Comparison of ENCODE assay signal across 8 cellular contexts in genomic region chr18:53567935-53568574, GRCh38.
A peak's percentile ranks its signal among the peaks of the same experiment; 100 is the strongest.
DNase-seq lines count a peak whose midpoint lies in the region; ATAC-seq and TF ChIP-seq lines count a peak whose summit lies in the region.

No MANE protein-coding gene starts in this region.

- DNase-seq in DMS153 treated with DMSO at 0.1 percent for 48 hours (lab: John Stamatoyannopoulos, UW; ENCODE audit: unreplicated experiment) (peak; percentile 12), DMS153 (lab: John Stamatoyannopoulos, UW) (no peak), OCI-M1 (lab: John Stamatoyannopoulos, UW) (peak; percentile 73), esophagus muscularis mucosa (ENCODE audit: extremely low spot score) (no peak), neuronal stem cell (ENCODE audit: low spot score) (peak; percentile 26), aorta (no peak)

- H3K4me3 ChIP-seq in esophagus muscularis mucosa (no peak overlapping the region), neuronal stem cell (ENCODE audit: low read length in 2 of 2) (no peak overlapping the region), aorta (ENCODE audit: low read length in 2 of 2) (no peak overlapping the region)

- no peak for TF ChIP-seq EP300 in esophagus muscularis mucosa (IDR thresholded peaks at IDR 0.05)

- no peak overlapping the region for H3K27ac ChIP-seq in esophagus muscularis mucosa (replicated peaks in 1 of 4)
- no peak overlapping the region for H3K27ac ChIP-seq in neuronal stem cell (replicated peaks; ENCODE audit: low read length)
- H3K27ac ChIP-seq in aorta (ENCODE audit: low read depth in 1 of 2, low read length in 2 of 2): no peak overlapping the region

- peak in 2 of 3 experiments; percentile 37 to 47 for TF ChIP-seq CTCF in esophagus muscularis mucosa (IDR thresholded peaks at IDR 0.05)

- H2BK120ac ChIP-seq in neuronal stem cell (ENCODE audit: low read depth, low read length): no peak overlapping the region

- no peak overlapping the region for H2BK15ac ChIP-seq in neuronal stem cell (ENCODE audit: low read length)

- H4K91ac ChIP-seq in neuronal stem cell (ENCODE audit: low read depth, low read length, poor library complexity): no peak overlapping the region

- no peak overlapping the region for H2BK12ac ChIP-seq in neuronal stem cell (ENCODE audit: low read length)

- H3K27me3 ChIP-seq in esophagus muscularis mucosa: no peaks in the 10 kb centered on the region
- no peaks in the 10 kb centered on the region for H3K27me3 ChIP-seq in neuronal stem cell (ENCODE audit: control insufficient read depth in 3 of 3, insufficient read depth in 3 of 3, low read depth in 1 of 3, low read length in 3 of 3)
- no peaks in the 10 kb centered on the region for H3K27me3 ChIP-seq in aorta (ENCODE audit: control insufficient read depth in 1 of 2, insufficient read depth in 2 of 2, low read length in 1 of 2)

- WGBS in esophagus muscularis mucosa: 57% methylated on average over 12 of the region's 12 CpGs
- WGBS in neuronal stem cell (ENCODE audit: extremely low coverage in 2 of 2, insufficient read length in 2 of 2, insufficient replicate concordance in 1 of 2), 2 donors: no CpG with 5 or more reads among the region's 12 CpGs
- 25 to 26% methylated on average over 12 of the region's 12 CpGs for WGBS in aorta, 2 donors

- H2AFZ ChIP-seq in neuronal stem cell (ENCODE audit: low read length): no peak overlapping the region

- no peaks in the 10 kb centered on the region for H3K79me1 ChIP-seq in neuronal stem cell (ENCODE audit: low read depth, low read length)

- intact Hi-C loops in esophagus muscularis mucosa (cut with DNase I): loop anchor here (10.0 kb wide), 1 partner anchor 557 kb away; no protein-coding TSS in a partner anchor
- intact Hi-C loops in aorta (cut with DNase I): no loop called here

- H3K9me3 ChIP-seq in esophagus muscularis mucosa (no peaks in the 10 kb centered on the region), neuronal stem cell (replicated peaks in 1 of 2; ENCODE audit: control insufficient read depth in 2 of 2, insufficient read depth in 1 of 2, low read depth in 1 of 2, low read length in 2 of 2) (peaks cover 0 to 12% of the 10 kb centered on the region in 2 donors), aorta (ENCODE audit: control insufficient read depth, low read length) (no peaks in the 10 kb centered on the region)

- peaks cover 0 to 6% (median 0%) of the 10 kb centered on the region in 4 donors for H3K4me1 ChIP-seq in esophagus muscularis mucosa
- no peaks in the 10 kb centered on the region for H3K4me1 ChIP-seq in neuronal stem cell (ENCODE audit: control insufficient read depth in 2 of 2, insufficient read depth in 1 of 2, low read depth in 1 of 2, low read length in 2 of 2)
- no peaks in the 10 kb centered on the region for H3K4me1 ChIP-seq in aorta (ENCODE audit: control insufficient read depth in 1 of 2, insufficient read depth in 2 of 2, low read length in 2 of 2)

- no peak overlapping the region for H3K23ac ChIP-seq in neuronal stem cell (ENCODE audit: low read depth, low read length, poor library complexity)

- H3K18ac ChIP-seq in neuronal stem cell (ENCODE audit: low read length): no peak overlapping the region

- H3K36me3 ChIP-seq in esophagus muscularis mucosa (no peaks in the 10 kb centered on the region), neuronal stem cell (replicated peaks in 1 of 2; ENCODE audit: control insufficient read depth in 2 of 2, insufficient read depth in 2 of 2, low read length in 2 of 2) (no peaks in the 10 kb centered on the region), aorta (ENCODE audit: control insufficient read depth in 1 of 2, insufficient read depth in 2 of 2, low read length in 1 of 2) (no peaks in the 10 kb centered on the region)

- TF ChIP-seq POLR2A in esophagus muscularis mucosa (IDR thresholded peaks at IDR 0.05; ENCODE audit: low read depth): no peak

- H2AK5ac ChIP-seq in neuronal stem cell (ENCODE audit: low read depth, low read length): no peak overlapping the region

- H3K4ac ChIP-seq in neuronal stem cell (ENCODE audit: low read length): no peak overlapping the region

- no peak overlapping the region for H4K8ac ChIP-seq in neuronal stem cell (ENCODE audit: low read depth, low read length)

- no peak overlapping the region for H3K9ac ChIP-seq in neuronal stem cell (ENCODE audit: low read depth, low read length, poor library complexity)

- H3K4me2 ChIP-seq in neuronal stem cell (ENCODE audit: insufficient read depth, low read length, poor library complexity, severe bottlenecking): no peak overlapping the region

- ATAC-seq in HG03354 (IDR thresholded peaks at IDR 0.05; ENCODE audit: poor library complexity, severe bottlenecking, unreplicated experiment) (peak; percentile 71), aorta (ENCODE audit: low FRiP score) (no peak)
- ATAC-seq in activated CD4-positive, CD25-positive, alpha-beta regulatory T cell treated with anti-CD3 and anti-CD28 coated beads, Interleukin-2, amount 50 U/mL, for 24 hours: no peak

- H3K14ac ChIP-seq in neuronal stem cell (ENCODE audit: low read length): no peak overlapping the region

- H2BK5ac ChIP-seq in neuronal stem cell (ENCODE audit: low read length): no peak overlapping the region

Comparison
In these comparisons a context has a peak if more than half of its experiments do, and no peak if none do; other contexts are left out.
1. DNase-seq: peak in DMS153 treated with DMSO at 0.1 percent for 48 hours (single experiment), OCI-M1 (single experiment) and neuronal stem cell (single experiment); none in DMS153 (single experiment), esophagus muscularis mucosa (single experiment) and aorta (0 of 2).